In genomic region chr1:96525657-96526613, GRCh38 we compare ENCODE assay signal across 18 cellular contexts.
DNase-seq lines count a peak whose midpoint lies in the region; ATAC-seq and TF ChIP-seq lines count a peak whose summit lies in the region.
"Had no signal": no experiment of that assay in that cellular context is flagged by ENCODE, and none has a peak within 500 bp of the region (broad histone marks: within the 10 kb centered on the region; RNA-seq: fewer than 3 reads in every experiment).

No MANE protein-coding gene starts in this region.

- peaks cover 26 to 42% (median 31%) of the 10 kb centered on the region in 3 experiments for H3K36me3 Mint-ChIP-seq in H9 (ENCODE audit: insufficient read depth in 1 of 3, low read depth in 3 of 3)
- H3K36me3 Mint-ChIP-seq in nephron (ENCODE audit: low read depth), result peaks cover 11% of the 10 kb centered on the region
- H3K36me3 Mint-ChIP-seq in activated naive CD4-positive, alpha-beta T cell treated with anti-CD3 and anti-CD28 coated beads for 36 hours (ENCODE audit: low read depth), result no peaks in the 10 kb centered on the region
- H3K36me3 Mint-ChIP-seq: CD8-positive, alpha-beta T cell had no signal

- H3K27me3 ChIP-seq in H9 (ENCODE audit: insufficient read depth, low read length) (no peaks in the 10 kb centered on the region), esophagus muscularis mucosa (no peaks in the 10 kb centered on the region), tibial nerve (no peaks in the 10 kb centered on the region)
- H3K27me3 ChIP-seq: BE2C, Peyer's patch had no signal

- H3K79me1 ChIP-seq in H9 (ENCODE audit: insufficient read depth, low read depth, low read length, poor library complexity, severe bottlenecking), result no peaks in the 10 kb centered on the region

- no peak overlapping the region for H3K18ac ChIP-seq in H9 (ENCODE audit: insufficient read length, low read depth, low read length)

- no peak overlapping the region for H3K9ac ChIP-seq in H9 (ENCODE audit: extremely low read depth, insufficient read length, low read length)

- no peak overlapping the region for H2BK5ac ChIP-seq in H9 (ENCODE audit: insufficient read length, low read length)

- no peaks in the 10 kb centered on the region for H4K20me1 ChIP-seq in H9 (ENCODE audit: control insufficient read depth, insufficient read depth, insufficient read length)

- no peak overlapping the region for H4K91ac ChIP-seq in H9 (ENCODE audit: insufficient read length, low read depth, low read length)

- H3K9me3 ChIP-seq in H9 (ENCODE audit: control insufficient read depth, low read depth, low read length) (peaks cover 12% of the 10 kb centered on the region), esophagus muscularis mucosa (peaks cover 0 to 15% (median 11%) of the 10 kb centered on the region in 4 donors), tibial nerve (peaks cover 0 to 17% (median 4%) of the 10 kb centered on the region in 4 donors)
- H3K9me3 ChIP-seq: BE2C had no signal

- H2BK12ac ChIP-seq in H9 (ENCODE audit: insufficient read length, low read depth, low read length), result no peak overlapping the region

- intact Hi-C loops in esophagus muscularis mucosa (cut with DNase I), result no loop called here
- intact Hi-C loops in activated naive CD4-positive, alpha-beta T cell treated with anti-CD3 and anti-CD28 coated beads for 36 hours (cut with micrococcal nuclease), result no loop called here

- no peak for DNase-seq in H9
- DNase-seq in esophagus muscularis mucosa (ENCODE audit: extremely low spot score), result no peak
- peak in 1 of 2 donors; percentile 49 for DNase-seq in tibial nerve (ENCODE audit: low spot score in 2 of 2)
- DNase-seq in effector CD8-positive, alpha-beta T cell (lab: John Stamatoyannopoulos, UW), result no peak
- DNase-seq in activated naive CD4-positive, alpha-beta T cell treated with anti-CD3 and anti-CD28 coated beads for 36 hours, result no peak
- DNase-seq: BE2C; CD8-positive, alpha-beta T cell; DND-41; GDM1; GOT3; Kasumi-1; NCI-H1417; NCI-H2029; NCI-H510A; Peyer's patch; SHP77 treated with DMSO at 0.1 percent for 48 hours had no signal

- TF ChIP-seq POLR2A in esophagus muscularis mucosa (IDR thresholded peaks at IDR 0.05; ENCODE audit: low read depth) (no peak), tibial nerve (IDR thresholded peaks at IDR 0.05) (no peak)

- no peak overlapping the region for H3T11ph ChIP-seq in H9 (ENCODE audit: low read length)

- H3K36me3 ChIP-seq in esophagus muscularis mucosa (no peaks in the 10 kb centered on the region), tibial nerve (no peaks in the 10 kb centered on the region)
- H3K36me3 ChIP-seq: BE2C, Peyer's patch had no signal

- no peaks in the 10 kb centered on the region for H3K79me2 ChIP-seq in H9 (ENCODE audit: insufficient read depth, low read length)

- H3K27me3 Mint-ChIP-seq in H9 (ENCODE audit: low read depth), result no peaks in the 10 kb centered on the region; the same call in 1 of the 2 replicates
- peaks cover 3% of the 10 kb centered on the region for H3K27me3 Mint-ChIP-seq in nephron (ENCODE audit: low read depth)
- no peaks in the 10 kb centered on the region for H3K27me3 Mint-ChIP-seq in activated naive CD4-positive, alpha-beta T cell treated with anti-CD3 and anti-CD28 coated beads for 36 hours (ENCODE audit: low read depth)

- no peaks in the 10 kb centered on the region for H3K23me2 ChIP-seq in H9 (ENCODE audit: insufficient read length, low read depth, low read length, poor library complexity, severe bottlenecking)

- no peak overlapping the region for H2BK20ac ChIP-seq in H9 (ENCODE audit: low read depth, low read length, poor library complexity, severe bottlenecking)

- no peak overlapping the region for H3K14ac ChIP-seq in H9 (ENCODE audit: insufficient read depth, low read length)

- no peak for ATAC-seq in HG03039 (IDR thresholded peaks at IDR 0.05; ENCODE audit: unreplicated experiment)
- ATAC-seq: CD8-positive, alpha-beta T cell had no signal

- CTCF ChIA-PET in activated naive CD4-positive, alpha-beta T cell treated with anti-CD3 and anti-CD28 coated beads for 36 hours (lab: Charles Lee), result no interaction called here

- H3K4me3 ChIP-seq in esophagus muscularis mucosa (no peak overlapping the region), tibial nerve (no peak overlapping the region)
- H3K4me3 ChIP-seq: Peyer's patch had no signal

- H3K9me3 Mint-ChIP-seq in H9 (peaks cover 31 to 41% of the 10 kb centered on the region in 2 experiments), nephron (peaks cover 17% of the 10 kb centered on the region)
- peaks cover 19% of the 10 kb centered on the region for H3K9me3 Mint-ChIP-seq in activated naive CD4-positive, alpha-beta T cell treated with anti-CD3 and anti-CD28 coated beads for 36 hours

- no peak overlapping the region for H2AFZ ChIP-seq in H9 (ENCODE audit: low read length)

- no peak for TF ChIP-seq EP300 in esophagus muscularis mucosa (IDR thresholded peaks at IDR 0.05)
- TF ChIP-seq EP300 in tibial nerve (IDR thresholded peaks at IDR 0.05), result peak; percentile 59 to 89

- WGBS in H9 (ENCODE audit: extremely low coverage, insufficient read length, low lambda C conversion rate), result no CpG with 5 or more reads among the region's 8 CpGs
- WGBS in esophagus muscularis mucosa, result 71% methylated on average over 8 of the region's 8 CpGs
- WGBS in tibial nerve, 2 donors, result 55 to 63% methylated on average over 8 of the region's 8 CpGs

- H4K5ac ChIP-seq in H9 (ENCODE audit: insufficient read length, low read depth, low read length), result no peak overlapping the region

- H3K4ac ChIP-seq in H9 (ENCODE audit: low read depth, low read length), result no peak overlapping the region

- no peak overlapping the region for H2BK120ac ChIP-seq in H9 (ENCODE audit: low read depth, low read length, poor library complexity, severe bottlenecking)

- peaks cover 14% of the 10 kb centered on the region for H3K4me1 ChIP-seq in H9 (ENCODE audit: insufficient read depth, low read length)
- peaks cover 0 to 8% (median 5%) of the 10 kb centered on the region in 4 donors for H3K4me1 ChIP-seq in esophagus muscularis mucosa
- peaks cover 0 to 15% (median 0%) of the 10 kb centered on the region in 4 donors for H3K4me1 ChIP-seq in tibial nerve
- H3K4me1 ChIP-seq: BE2C, Peyer's patch had no signal

- H4K8ac ChIP-seq in H9 (replicated peaks; ENCODE audit: insufficient read length, low read depth, low read length), result no peak overlapping the region

- no peak overlapping the region for H3K23ac ChIP-seq in H9 (ENCODE audit: insufficient read length, low read depth, low read length)

- H3K56ac ChIP-seq in H9 (ENCODE audit: insufficient read length, low read depth, low read length), result no peak overlapping the region

- no peak overlapping the region for H2BK15ac ChIP-seq in H9 (ENCODE audit: low read depth, low read length)

- no peak overlapping the region for H3K4me3 Mint-ChIP-seq in H9
- H3K4me3 Mint-ChIP-seq in nephron, result no peak overlapping the region
- H3K4me3 Mint-ChIP-seq in activated naive CD4-positive, alpha-beta T cell treated with anti-CD3 and anti-CD28 coated beads for 36 hours, result no peak overlapping the region
- H3K4me3 Mint-ChIP-seq: CD8-positive, alpha-beta T cell had no signal

- H3K4me1 Mint-ChIP-seq in H9 (peaks cover 56 to 58% of the 10 kb centered on the region in 2 experiments), nephron (peaks cover 34% of the 10 kb centered on the region)
- H3K4me1 Mint-ChIP-seq in activated naive CD4-positive, alpha-beta T cell treated with anti-CD3 and anti-CD28 coated beads for 36 hours (ENCODE audit: low read depth), result no peaks in the 10 kb centered on the region

- no peak for TF ChIP-seq CTCF in H9 (conservative IDR thresholded peaks at IDR 0.05)
- no peak for TF ChIP-seq CTCF in esophagus muscularis mucosa (IDR thresholded peaks at IDR 0.05)
- no peak for TF ChIP-seq CTCF in nephron (IDR thresholded peaks at IDR 0.05; ENCODE audit: unreplicated experiment in 3 of 3)
- no peak for TF ChIP-seq CTCF in tibial nerve (IDR thresholded peaks at IDR 0.05)

- no peak overlapping the region for H3K4me2 ChIP-seq in H9 (ENCODE audit: insufficient read depth, insufficient read length, low read length)

- no peak overlapping the region for H2AK5ac ChIP-seq in H9 (ENCODE audit: insufficient read length, low read length)

- H3K27ac Mint-ChIP-seq in H9 (peak overlapping the region; percentile 34 to 91 (median 49); a peak in 5 of 7 replicates), nephron (peak overlapping the region in 2 of 3 experiments; percentile 9 to 16)
- H3K27ac Mint-ChIP-seq in activated naive CD4-positive, alpha-beta T cell treated with anti-CD3 and anti-CD28 coated beads for 36 hours, result no peak overlapping the region
- H3K27ac Mint-ChIP-seq: CD8-positive, alpha-beta T cell had no signal

- H3K27ac ChIP-seq in H9 (ENCODE audit: insufficient read length, low read depth, low read length), result no peak overlapping the region
- H3K27ac ChIP-seq in esophagus muscularis mucosa (replicated peaks in 1 of 4), result peak overlapping the region; percentile 23 to 38 (median 38)
- peak overlapping the region; percentile 5 to 71 (median 47) for H3K27ac ChIP-seq in tibial nerve
